In the genomic region with DNA sequence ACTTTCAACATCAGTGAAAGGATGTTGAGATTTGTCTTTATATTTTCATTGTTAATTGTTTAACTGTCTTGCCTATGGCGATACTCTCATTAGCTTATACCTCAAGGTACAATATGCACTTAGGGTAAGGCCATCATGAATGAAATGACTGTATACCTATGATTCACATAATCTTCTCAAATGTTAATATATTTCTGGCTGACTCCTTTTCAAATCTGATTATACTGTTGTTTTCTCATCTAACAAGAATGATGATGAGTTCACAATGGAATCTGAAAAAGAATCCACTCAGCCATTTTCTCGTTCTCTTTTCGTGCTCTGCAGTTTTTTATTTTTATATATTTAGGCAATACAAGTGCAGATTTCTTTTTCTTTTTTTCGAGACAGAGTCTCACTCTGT, we compare ENCODE assay signal across 16 cellular contexts.
DNase-seq lines count a peak whose midpoint lies in the region; ATAC-seq, FAIRE-seq and TF ChIP-seq lines count a peak whose summit lies in the region.
"Had no signal": no experiment of that assay in that cellular context is flagged by ENCODE, and none has a peak within 500 bp of the region (broad histone marks: within the 10 kb centered on the region; RNA-seq: fewer than 3 reads in every experiment).

No MANE protein-coding gene starts in this region.

- dilution Hi-C loops in IMR-90 (cut with HindIII; ENCODE audit: low sequenced_read_pairs, unreplicated experiment) = no loop called here

- H2BK15ac ChIP-seq in IMR-90 (ENCODE audit: low read depth, low read length) = peak overlapping the region; percentile 50; the same call in 2 of the 3 replicates

- TF ChIP-seq POLR2A in IMR-90 (IDR thresholded peaks at IDR 0.05; ENCODE audit: low read depth, low read length) (no peak), GM12878 (IDR thresholded peaks at IDR 0.05; ENCODE audit: low read depth, low read length) (no peak)

- peak; percentile 18 for FAIRE-seq in GM12878 (lab: Jason Lieb, UNC)
- FAIRE-seq: endometrium, GM12892 had no signal

- no peak overlapping the region for H3K56ac ChIP-seq in IMR-90 (ENCODE audit: extremely low read depth, insufficient read depth, low read length)

- H3K79me1 ChIP-seq in IMR-90 (ENCODE audit: low read depth in 1 of 2, low read length in 2 of 2) = no peaks in the 10 kb centered on the region

- H3K36me3 Mint-ChIP-seq in CD8-positive, alpha-beta memory T cell = peaks cover 0 to 1% (median 0%) of the 10 kb centered on the region in 3 donors
- H3K36me3 Mint-ChIP-seq: activated naive CD8-positive, alpha-beta T cell treated with anti-CD3 and anti-CD28 coated beads for 36 hours; CD14-positive monocyte had no signal

- 0 out of 2 replicates have a peak overlapping the region, but pooled peaks have one; percentile 11 for H3K18ac ChIP-seq in IMR-90 (ENCODE audit: low read depth, low read length)

- H3K27me3 Mint-ChIP-seq in CD8-positive, alpha-beta memory T cell = no peaks in the 10 kb centered on the region
- H3K27me3 Mint-ChIP-seq: activated naive CD8-positive, alpha-beta T cell treated with anti-CD3 and anti-CD28 coated beads for 36 hours; central memory CD8-positive, alpha-beta T cell had no signal

- no peak overlapping the region; the same call in 1 of the 2 replicates for H3K14ac ChIP-seq in IMR-90 (replicated peaks; ENCODE audit: low read depth, low read length)

- peak overlapping the region; percentile 63; the same call in 1 of the 2 replicates for H4K91ac ChIP-seq in IMR-90 (ENCODE audit: insufficient read depth, low read depth, low read length)

- no peaks in the 10 kb centered on the region for H3K36me3 ChIP-seq in IMR-90 (ENCODE audit: control insufficient read depth, insufficient read depth, low read length)
- no peaks in the 10 kb centered on the region for H3K36me3 ChIP-seq in GM12878 (ENCODE audit: control insufficient read depth in 2 of 2, insufficient read depth in 2 of 2, low read length in 1 of 2)
- no peaks in the 10 kb centered on the region for H3K36me3 ChIP-seq in CD8-positive, alpha-beta memory T cell (ENCODE audit: insufficient read depth, low read length)
- H3K36me3 ChIP-seq: right atrium auricular region, suprapubic skin had no signal

- H2AK5ac ChIP-seq in IMR-90 (ENCODE audit: low read depth, low read length) = 0 out of 2 replicates have a peak overlapping the region, but pooled peaks have one; percentile 10

- POLR2A ChIA-PET in IMR-90 (lab: Charles Lee; ENCODE audit: unreplicated experiment) (no interaction called here), GM12878 (lab: Charles Lee) (no interaction called here)
- POLR2A ChIA-PET in CD8-positive, alpha-beta memory T cell (lab: Charles Lee) = no interaction called here

- no peak overlapping the region for H2AFZ ChIP-seq in IMR-90 (replicated peaks; ENCODE audit: low read length, poor library complexity)
- no peak overlapping the region for H2AFZ ChIP-seq in GM12878 (ENCODE audit: control insufficient read depth, low read depth, low read length)

- H3K4me3 Mint-ChIP-seq in CD8-positive, alpha-beta memory T cell = no peak overlapping the region
- H3K4me3 Mint-ChIP-seq: activated naive CD8-positive, alpha-beta T cell treated with anti-CD3 and anti-CD28 coated beads for 36 hours; CD14-positive monocyte; central memory CD8-positive, alpha-beta T cell; neural crest cell had no signal

- peaks cover 10% of the 10 kb centered on the region for H3K4me1 ChIP-seq in IMR-90 (ENCODE audit: control insufficient read depth, insufficient read depth, low read length)
- no peaks in the 10 kb centered on the region for H3K4me1 ChIP-seq in GM12878 (ENCODE audit: control insufficient read depth, insufficient read depth, low read length)
- no peaks in the 10 kb centered on the region for H3K4me1 ChIP-seq in CD8-positive, alpha-beta memory T cell (ENCODE audit: insufficient read depth, low read length)

- SMC1A ChIA-PET in GM12878 (lab: Charles Lee; ENCODE audit: uncharacterized antibody, unreplicated experiment) = interaction anchor here (1.0 to 2.5 kb wide), 10 partner anchors 17 to 1017 kb away, joined by 3 to 13 read pairs (median 4); no protein-coding TSS in a partner anchor

- no peaks in the 10 kb centered on the region for H3K9me3 ChIP-seq in IMR-90 (ENCODE audit: control insufficient read depth, insufficient read depth, low read length)
- no peaks in the 10 kb centered on the region for H3K9me3 ChIP-seq in GM12878 (replicated peaks; ENCODE audit: control insufficient read depth, insufficient read depth, low read length)
- H3K9me3 ChIP-seq in CD8-positive, alpha-beta memory T cell (ENCODE audit: low read length) = no peaks in the 10 kb centered on the region
- H3K9me3 ChIP-seq: right atrium auricular region, suprapubic skin had no signal

- intact Hi-C loops in IMR-90 (cut with micrococcal nuclease) = no loop called here
- intact Hi-C loops in GM12878 (cut with micrococcal nuclease; ENCODE audit: unreplicated experiment) = no loop called here

- RAD21 ChIA-PET in GM12878 (lab: Charles Lee; ENCODE audit: unreplicated experiment) = interaction anchor here (0.8 to 2.1 kb wide), 9 partner anchors 15 to 1040 kb away, joined by 3 to 10 read pairs (median 4); no protein-coding TSS in a partner anchor

- H3K27ac ChIP-seq in IMR-90 (ENCODE audit: insufficient read depth, low read length) (peak overlapping the region; percentile 58), GM12878 (ENCODE audit: control insufficient read depth, insufficient read depth) (no peak overlapping the region)
- no peak overlapping the region for H3K27ac ChIP-seq in CD8-positive, alpha-beta memory T cell (ENCODE audit: low read depth, low read length)
- H3K27ac ChIP-seq: suprapubic skin had no signal

- peak; percentile 61 for DNase-seq in COLO829 (ENCODE audit: low spot score)
- peak; percentile 87 for DNase-seq in IMR-90
- no peak for DNase-seq in GM12878 (ENCODE audit: low read depth, low spot score)
- peak; percentile 57 for DNase-seq in kidney glomerular epithelial cell (lab: John Stamatoyannopoulos, UW)
- DNase-seq in globus pallidus (ENCODE audit: low spot score) = no peak
- no peak for DNase-seq in HUDEP-2 (lab: John Stamatoyannopoulos, UW; ENCODE audit: unreplicated experiment in 76 of 76)
- DNase-seq in CD8-positive, alpha-beta memory T cell = no peak

- H2BK5ac ChIP-seq in IMR-90 (ENCODE audit: low read depth, low read length, poor library complexity, severe bottlenecking) = peak overlapping the region; percentile 90

- peak overlapping the region; percentile 68 for H2BK20ac ChIP-seq in IMR-90 (ENCODE audit: low read depth, low read length)

- no CpG with 5 or more reads among the region's 4 CpGs for WGBS in IMR-90 (ENCODE audit: extremely low coverage in 2 of 2, insufficient read length in 1 of 2), 2 experiments
- 56% methylated on average over 4 of the region's 4 CpGs for WGBS in GM12878 (ENCODE audit: insufficient coverage, insufficient replicate concordance, low lambda C conversion rate, missing lambda C conversion rate)

- H3K9me1 ChIP-seq in IMR-90 (ENCODE audit: insufficient read depth, low read length) = peaks cover 11% of the 10 kb centered on the region

- no peak overlapping the region for H2AK9ac ChIP-seq in IMR-90 (replicated peaks; ENCODE audit: low read depth, low read length, poor library complexity)

- H3K4me3 ChIP-seq in IMR-90 (ENCODE audit: insufficient read depth, low read depth, low read length) = no peak overlapping the region
- no peak overlapping the region for H3K4me3 ChIP-seq in GM12878
- H3K4me3 ChIP-seq in CD8-positive, alpha-beta memory T cell (ENCODE audit: low read length) = no peak overlapping the region
- H3K4me3 ChIP-seq: right atrium auricular region, suprapubic skin had no signal

- H3K27me3 ChIP-seq in IMR-90 (ENCODE audit: control insufficient read depth, insufficient read depth, low read length) (no peaks in the 10 kb centered on the region), GM12878 (replicated peaks in 1 of 2; ENCODE audit: control insufficient read depth in 2 of 2, insufficient read depth in 2 of 2, low read length in 1 of 2) (no peaks in the 10 kb centered on the region)
- H3K27me3 ChIP-seq in CD8-positive, alpha-beta memory T cell (ENCODE audit: insufficient read depth, low read length, poor library complexity, severe bottlenecking) = no peaks in the 10 kb centered on the region
- H3K27me3 ChIP-seq: right atrium auricular region, suprapubic skin had no signal

- H3K9me3 Mint-ChIP-seq in CD8-positive, alpha-beta memory T cell = no peaks in the 10 kb centered on the region
- H3K9me3 Mint-ChIP-seq: activated naive CD8-positive, alpha-beta T cell treated with anti-CD3 and anti-CD28 coated beads for 36 hours; central memory CD8-positive, alpha-beta T cell; neural crest cell had no signal

- in situ Hi-C loops in IMR-90 (cut with MboI; ENCODE audit: low sequenced_read_pairs) (no loop called here), GM12878 (cut with MboI) (no loop called here)

- no peaks in the 10 kb centered on the region for H3K79me2 ChIP-seq in GM12878 (ENCODE audit: control insufficient read depth, insufficient read depth, low read length)

- TF ChIP-seq CTCF in IMR-90 (conservative IDR thresholded peaks at IDR 0.05; ENCODE audit: low read depth, low read length) (no peak), GM12878 (IDR thresholded peaks at IDR 0.05 in 2 of 3, conservative IDR thresholded peaks at IDR 0.05 in 1 of 3; ENCODE audit: control insufficient read depth in 2 of 3, extremely low read depth in 1 of 3, insufficient read depth in 1 of 3, low read depth in 3 of 3, low read length in 3 of 3) (no peak)

- BruUV-seq in IMR-90 (replicated peaks; lab: Mats Ljungman, UMichigan) (no TSS peak), GM12878 (replicated peaks; lab: Mats Ljungman, UMichigan) (no TSS peak)

- ATAC-seq in IMR-90 (ENCODE audit: low read depth) = peak; percentile 62
- no peak for ATAC-seq in GM12878
- ATAC-seq in GM19467 (IDR thresholded peaks at IDR 0.05; ENCODE audit: unreplicated experiment) = no peak

- H3K27ac Mint-ChIP-seq in CD8-positive, alpha-beta memory T cell = no peak overlapping the region
- H3K27ac Mint-ChIP-seq: activated naive CD8-positive, alpha-beta T cell treated with anti-CD3 and anti-CD28 coated beads for 36 hours had no signal

- TF ChIP-seq RAD21 in IMR-90 (IDR thresholded peaks at IDR 0.05; ENCODE audit: low read length) (no peak), GM12878 (IDR thresholded peaks at IDR 0.05; ENCODE audit: insufficient read depth, low read depth, low read length) (no peak)

- H3K4me2 ChIP-seq in IMR-90 (ENCODE audit: low read depth, low read length) (no peak overlapping the region), GM12878 (ENCODE audit: control insufficient read depth, insufficient read depth) (no peak overlapping the region)

- CTCF ChIA-PET in IMR-90 (lab: Yijun Ruan, JAX) = interaction anchor here (0.7 to 1.2 kb wide), 2 partner anchors 9 to 10 kb away, joined by 3 to 6 read pairs; no protein-coding TSS in a partner anchor
- CTCF ChIA-PET in GM12878 (lab: Yijun Ruan, JAX) = interaction anchor here (0.7 to 3.5 kb wide), 22 partner anchors 8 to 1082 kb away, joined by 3 to 24 read pairs (median 4); no protein-coding TSS in a partner anchor
- CTCF ChIA-PET in CD8-positive, alpha-beta memory T cell (lab: Charles Lee) = interaction anchor here (1.1 to 5.5 kb wide), 14 partner anchors 9 to 1041 kb away, joined by 3 to 35 read pairs (median 4); a partner anchor contains a TSS

- H3K4ac ChIP-seq in IMR-90 (ENCODE audit: low read depth, low read length) = peak overlapping the region; percentile 66

- no peak overlapping the region for H4K5ac ChIP-seq in IMR-90 (ENCODE audit: low read depth, low read length)

- 0 out of 2 replicates have a peak, but pooled peaks cover 2% of the 10 kb centered on the region for H4K20me1 ChIP-seq in IMR-90 (ENCODE audit: insufficient read depth, low read length)
- no peaks in the 10 kb centered on the region for H4K20me1 ChIP-seq in GM12878 (ENCODE audit: control insufficient read depth, insufficient read depth)

- H2BK120ac ChIP-seq in IMR-90 (ENCODE audit: low read depth, low read length) = peak overlapping the region; percentile 71

- H3K4me1 Mint-ChIP-seq in CD8-positive, alpha-beta memory T cell = no peaks in the 10 kb centered on the region
- H3K4me1 Mint-ChIP-seq: activated naive CD8-positive, alpha-beta T cell treated with anti-CD3 and anti-CD28 coated beads for 36 hours; CD14-positive monocyte; central memory CD8-positive, alpha-beta T cell had no signal

- H3K9ac ChIP-seq in IMR-90 (ENCODE audit: low read depth, low read length) (no peak overlapping the region), GM12878 (ENCODE audit: control insufficient read depth, insufficient read depth, low read length) (no peak overlapping the region)

- no peak overlapping the region for H3K23ac ChIP-seq in IMR-90 (ENCODE audit: low read depth, low read length)

- peak overlapping the region; percentile 59 to 60 for H4K8ac ChIP-seq in IMR-90 (ENCODE audit: low read depth in 2 of 2, low read length in 2 of 2)

- TF ChIP-seq EP300 in GM12878 (IDR thresholded peaks at IDR 0.05; ENCODE audit: borderline replicate concordance in 1 of 2, control insufficient read depth in 1 of 2, low read depth in 2 of 2, low read length in 2 of 2) = no peak

Comparison
In these comparisons a context has a peak if more than half of its experiments do, and no peak if none do; other contexts are left out.
1. DNase-seq: peak in COLO829 (single experiment), IMR-90 (single experiment) and kidney glomerular epithelial cell (single experiment); none in GM12878 (single experiment), globus pallidus (single experiment), HUDEP-2 (0 of 76) and CD8-positive, alpha-beta memory T cell (0 of 5).